Comparison of ENCODE assay signal across 25 cellular contexts in genomic region chr20:34999782-35000181, GRCh38.
"Had no signal": no experiment of that assay in that cellular context is flagged by ENCODE, and none has a peak within 500 bp of the region (broad histone marks: within the 10 kb centered on the region; RNA-seq: fewer than 3 reads in every experiment).

No MANE protein-coding gene starts in this region.

- H3K27me3 Mint-ChIP-seq: activated CD4-positive, alpha-beta memory T cell treated with anti-CD3 and anti-CD28 coated beads for 36 hours; activated CD4-positive, alpha-beta T cell treated with anti-CD3 and anti-CD28 coated beads, Interleukin-2, amount 10 ng/mL, durations not matched to agents 7 days and 5 days; activated naive CD8-positive, alpha-beta T cell treated with anti-CD3 and anti-CD28 coated beads, Interleukin-2, amount 10 ng/mL, durations not matched to agents 7 days and 5 days; T-cell had no signal

- H3K4me3 ChIP-seq: adrenal gland, MG63, SK-N-MC had no signal

- H3K9me3 Mint-ChIP-seq: activated CD4-positive, alpha-beta memory T cell treated with anti-CD3 and anti-CD28 coated beads for 36 hours; activated CD4-positive, alpha-beta T cell treated with anti-CD3 and anti-CD28 coated beads, Interleukin-2, amount 10 ng/mL, durations not matched to agents 7 days and 5 days; activated naive CD8-positive, alpha-beta T cell treated with anti-CD3 and anti-CD28 coated beads, Interleukin-2, amount 10 ng/mL, durations not matched to agents 7 days and 5 days; activated T-helper 2 cell treated with anti-CD3 and anti-CD28 coated beads, Interferon-gamma antibody, Interleukin-2, Interleukin-4, amounts not matched to agents 10 μg/mL and 5 μg/mL and 100 μg/mL, durations not matched to agents 14 hours and 24 hours and 36 hours; T-cell had no signal

- H3K27me3 ChIP-seq: adrenal gland, MG63 had no signal

- H3K27ac ChIP-seq: SK-N-MC, VCaP had no signal

- H3K27ac Mint-ChIP-seq: activated CD4-positive, alpha-beta memory T cell treated with anti-CD3 and anti-CD28 coated beads for 36 hours; activated naive CD8-positive, alpha-beta T cell treated with anti-CD3 and anti-CD28 coated beads, Interleukin-2, amount 10 ng/mL, durations not matched to agents 7 days and 5 days; activated T-helper 2 cell treated with anti-CD3 and anti-CD28 coated beads, Interferon-gamma antibody, Interleukin-2, Interleukin-4, amounts not matched to agents 10 μg/mL and 5 μg/mL and 100 μg/mL, durations not matched to agents 14 hours and 24 hours and 36 hours; T-cell had no signal

- DNase-seq: activated CD4-positive, alpha-beta memory T cell treated with anti-CD3 and anti-CD28 coated beads for 36 hours; activated CD4-positive, alpha-beta T cell treated with anti-CD3 and anti-CD28 coated beads, Interleukin-2, amount 10 ng/mL, durations not matched to agents 7 days and 5 days; activated CD4-positive, CD25-positive, alpha-beta regulatory T cell; activated CD8-positive, alpha-beta memory T cell treated with anti-CD3 and anti-CD28 coated beads for 24 hours; activated naive CD4-positive, alpha-beta T cell treated with anti-CD3 and anti-CD28 coated beads, Interleukin-2, amount 50 U/mL, for 16 hours; activated naive CD8-positive, alpha-beta T cell treated with anti-CD3 and anti-CD28 coated beads, Interleukin-2, amount 10 ng/mL, durations not matched to agents 7 days and 5 days; activated T-cell treated with anti-CD3 and anti-CD28 coated beads, Interleukin-2, amount 50 U/mL, for 48 hours; adrenal gland; MG63; MV-4-11; NCI-H1092 treated with DMSO at 0.1 percent for 48 hours; NCI-H1417 treated with DMSO at 0.1 percent for 48 hours; NCI-H1694; NCI-H2029; NCI-H226; NCI-H510A; NCI-H69; NK-92 treated with Interleukin-12 subunit alpha and Interleukin-12 subunit beta, amount 100 ng/mL, for 24 hours; PC-3; T-cell; T-helper 2 cell; T1000 had no signal

- H3K4me1 Mint-ChIP-seq: activated CD4-positive, alpha-beta T cell treated with anti-CD3 and anti-CD28 coated beads, Interleukin-2, amount 10 ng/mL, durations not matched to agents 7 days and 5 days had no signal

- H3K4me3 Mint-ChIP-seq: activated CD4-positive, alpha-beta memory T cell treated with anti-CD3 and anti-CD28 coated beads for 36 hours; activated CD4-positive, alpha-beta T cell treated with anti-CD3 and anti-CD28 coated beads, Interleukin-2, amount 10 ng/mL, durations not matched to agents 7 days and 5 days; activated naive CD8-positive, alpha-beta T cell treated with anti-CD3 and anti-CD28 coated beads, Interleukin-2, amount 10 ng/mL, durations not matched to agents 7 days and 5 days; T-cell had no signal

- H3K9me3 ChIP-seq: adrenal gland, MG63 had no signal

- ATAC-seq: PC-3, T-cell had no signal
